Comparison of ENCODE assay signal across 12 cellular contexts in genomic region chr7:151566897-151567320, GRCh38. TPM values are rescaled to one million over a fixed set of nuclear protein-coding genes. Genes with fewer than 3 reads are reported as not detected.
DNase-seq lines count a peak whose midpoint lies in the region; ATAC-seq, FAIRE-seq and TF ChIP-seq lines count a peak whose summit lies in the region.
"Had no signal": no experiment of that assay in that cellular context is flagged by ENCODE, and none has a peak within 500 bp of the region (broad histone marks: within the 10 kb centered on the region; RNA-seq: fewer than 3 reads in every experiment).

No MANE protein-coding gene starts in this region.

- no peak overlapping the region; the same call in 1 of the 2 replicates for H2AK5ac ChIP-seq in H1 (ENCODE audit: low read depth, low read length)

- H2BK20ac ChIP-seq in H1 (ENCODE audit: low read length) = no peak overlapping the region

- no peaks in the 10 kb centered on the region for H3K9me2 ChIP-seq in OCI-LY7 (ENCODE audit: insufficient read depth, low read length)

- no peaks in the 10 kb centered on the region for H4K20me1 ChIP-seq in H1 (replicated peaks in 1 of 2; ENCODE audit: control insufficient read depth in 1 of 2, insufficient read depth in 2 of 2, low read length in 2 of 2)
- no peaks in the 10 kb centered on the region; the same call in 1 of the 2 replicates for H4K20me1 ChIP-seq in OCI-LY7 (ENCODE audit: insufficient read depth, low read length)
- H4K20me1 ChIP-seq: BLaER1 had no signal

- no peak overlapping the region for H3K18ac ChIP-seq in H1 (ENCODE audit: extremely low read depth, low read length)

- H3K27ac ChIP-seq in H1 (ENCODE audit: low read depth, low read length) (no peak overlapping the region), lower lobe of right lung (no peak overlapping the region), OCI-LY7 (ENCODE audit: low read depth, low read length, poor library complexity, severe bottlenecking) (no peak overlapping the region)
- H3K27ac ChIP-seq: BLaER1 had no signal

- H3K23ac ChIP-seq in H1 (ENCODE audit: insufficient read length) = no peak overlapping the region

- intact Hi-C loops in lower lobe of right lung (cut with DNase I) (no loop called here), OCI-LY7 (cut with micrococcal nuclease; ENCODE audit: unreplicated experiment) (no loop called here)

- H3K27me3 ChIP-seq in H1 (replicated peaks in 1 of 4; ENCODE audit: control insufficient read depth in 3 of 4, extremely low read depth in 1 of 4, insufficient read depth in 3 of 4, low read length in 3 of 4) = no peaks in the 10 kb centered on the region
- no peaks in the 10 kb centered on the region for H3K27me3 ChIP-seq in lower lobe of right lung (ENCODE audit: low read depth)
- H3K27me3 ChIP-seq: BLaER1 had no signal

- no peak overlapping the region for H3K4ac ChIP-seq in H1 (replicated peaks; ENCODE audit: insufficient read length, low read depth, low read length)

- no peak overlapping the region for H3K4me3 ChIP-seq in AG09309 (ENCODE audit: control insufficient read depth, low read depth, low read length)
- H3K4me3 ChIP-seq in H1 (ENCODE audit: extremely low read depth in 1 of 4, insufficient read depth in 2 of 4, low read depth in 3 of 4, low read length in 4 of 4) = no peak overlapping the region
- no peak overlapping the region for H3K4me3 ChIP-seq in lower lobe of right lung
- H3K4me3 ChIP-seq in OCI-LY7 (ENCODE audit: low read depth, low read length, poor library complexity, severe bottlenecking) = no peak overlapping the region
- H3K4me3 ChIP-seq: BLaER1 had no signal

- H4K5ac ChIP-seq in H1 (ENCODE audit: insufficient read length, low read depth, low read length) = no peak overlapping the region

- H3K14ac ChIP-seq in H1 (ENCODE audit: insufficient read length) = no peak overlapping the region

- no peaks in the 10 kb centered on the region for H3K23me2 ChIP-seq in H1 (ENCODE audit: low read depth, low read length)

- no peak for TF ChIP-seq CTCF in AG09309 (IDR thresholded peaks at IDR 0.05; ENCODE audit: control insufficient read depth, insufficient read depth, low read depth, low read length, missing control alignments)
- TF ChIP-seq CTCF in H1 (IDR thresholded peaks at IDR 0.05; ENCODE audit: control extremely low read depth in 1 of 3, insufficient read depth in 1 of 3, low read depth in 1 of 3, low read length in 3 of 3) = no peak
- TF ChIP-seq CTCF in lower lobe of right lung (IDR thresholded peaks at IDR 0.05) = no peak
- TF ChIP-seq CTCF in OCI-LY7 (conservative IDR thresholded peaks at IDR 0.05; ENCODE audit: low read length) = no peak

- BruUV-seq in OCI-LY7 (replicated peaks; lab: Mats Ljungman, UMichigan) = no TSS peak

- H4K91ac ChIP-seq in H1 (replicated peaks; ENCODE audit: insufficient read length, low read length) = no peak overlapping the region

- no peak overlapping the region for H4K8ac ChIP-seq in H1 (ENCODE audit: extremely low read depth, insufficient read depth, low read length)

- H3K79me2 ChIP-seq in H1 (ENCODE audit: control insufficient read depth in 1 of 2, insufficient read depth in 2 of 2, low read length in 2 of 2) (no peaks in the 10 kb centered on the region), OCI-LY7 (ENCODE audit: insufficient read depth, low read depth, low read length) (no peaks in the 10 kb centered on the region)

- no peak overlapping the region for H3K56ac ChIP-seq in H1 (replicated peaks; ENCODE audit: insufficient read length, low read depth, low read length)

- ATAC-seq in lower lobe of right lung = peak; percentile 77
- no peak for ATAC-seq in GM21447 (IDR thresholded peaks at IDR 0.05; ENCODE audit: unreplicated experiment)

- no peaks in the 10 kb centered on the region for H3K79me1 ChIP-seq in H1 (ENCODE audit: low read depth, low read length)

- H3K9me3 ChIP-seq in H1 (ENCODE audit: insufficient read depth in 2 of 2, low read depth in 1 of 2, low read length in 1 of 2) (no peaks in the 10 kb centered on the region), lower lobe of right lung (no peaks in the 10 kb centered on the region), OCI-LY7 (ENCODE audit: low read length) (no peaks in the 10 kb centered on the region)
- H3K9me3 ChIP-seq: BLaER1 had no signal

- no peak overlapping the region for H2BK120ac ChIP-seq in H1 (replicated peaks; ENCODE audit: low read depth, low read length)

- TF ChIP-seq RAD21 in H1 (IDR thresholded peaks at IDR 0.05 in 1 of 2, conservative IDR thresholded peaks at IDR 0.05 in 1 of 2; ENCODE audit: low read depth in 2 of 2, low read length in 2 of 2) = no peak

- no peak overlapping the region for H2BK5ac ChIP-seq in H1 (ENCODE audit: low read depth, low read length)

- TF ChIP-seq EP300 in H1 (IDR thresholded peaks at IDR 0.05; ENCODE audit: borderline replicate concordance in 1 of 2, low read depth in 2 of 2, low read length in 2 of 2) = no peak

- H2AFZ ChIP-seq in H1 (ENCODE audit: low read length) (no peak overlapping the region), OCI-LY7 (ENCODE audit: low read length) (no peak overlapping the region)

- H3K36me3 ChIP-seq in H1 (ENCODE audit: control insufficient read depth in 2 of 4, insufficient read depth in 4 of 4, low read length in 3 of 4) (no peaks in the 10 kb centered on the region), lower lobe of right lung (peaks cover 53% of the 10 kb centered on the region), OCI-LY7 (ENCODE audit: insufficient read depth, low read length) (no peaks in the 10 kb centered on the region)

- TF ChIP-seq POLR2A in H1 (IDR thresholded peaks at IDR 0.05; ENCODE audit: control extremely low read depth in 1 of 2, low read depth in 2 of 2, low read length in 2 of 2) = no peak
- TF ChIP-seq POLR2A in erythroblast (IDR thresholded peaks at IDR 0.05; ENCODE audit: low read length) = no peak

- H3K4me2 ChIP-seq in H1 (ENCODE audit: insufficient read depth in 1 of 2, low read depth in 2 of 2, low read length in 2 of 2) (no peak overlapping the region), OCI-LY7 (ENCODE audit: low read length) (no peak overlapping the region)
- H3K4me2 ChIP-seq: BLaER1 had no signal

- 51% methylated on average over 8 of the region's 8 CpGs; no CpG with 5 or more reads in 1 of the 2 experiments for WGBS in H1 (ENCODE audit: extremely low coverage in 1 of 2, insufficient coverage in 1 of 2, insufficient read length in 1 of 2, insufficient replicate concordance in 2 of 2, low coverage in 1 of 2, low lambda C conversion rate in 2 of 2, missing lambda C conversion rate in 1 of 2), 2 experiments

- CTCF ChIA-PET in H1 (lab: Charles Lee; ENCODE audit: partially characterized antibody) (interaction anchor here (0.9 to 1.6 kb wide), 5 partner anchors 15 to 158 kb away, joined by 3 to 4 read pairs (median 3); no protein-coding TSS in a partner anchor), OCI-LY7 (lab: Charles Lee; ENCODE audit: unreplicated experiment) (no interaction called here)

- POLR2A ChIA-PET in H1 (lab: Charles Lee; ENCODE audit: partially characterized antibody) (no interaction called here), OCI-LY7 (lab: Charles Lee) (no interaction called here)

- no peak overlapping the region for H2BK15ac ChIP-seq in H1 (ENCODE audit: low read length)

- H3K4me1 ChIP-seq in H1 (replicated peaks in 1 of 4; ENCODE audit: control insufficient read depth in 3 of 4, insufficient read depth in 4 of 4, low read length in 3 of 4) (peaks cover 0 to 5% (median 2%) of the 10 kb centered on the region in 4 experiments; a peak in 3 of 7 replicates), lower lobe of right lung (peaks cover 4% of the 10 kb centered on the region), OCI-LY7 (ENCODE audit: insufficient read depth, low read length, poor library complexity, severe bottlenecking) (no peaks in the 10 kb centered on the region)

- no peak for FAIRE-seq in H1 (lab: Jason Lieb, UNC)

- H2BK12ac ChIP-seq in H1 (ENCODE audit: low read depth, low read length) = no peak overlapping the region

- DNase-seq in AG09309 (ENCODE audit: low read depth) (peak; percentile 63), NOMO-1 treated with dmso at 0.1 percent for 144 hours (lab: John Stamatoyannopoulos, UW; ENCODE audit: unreplicated experiment) (peak; percentile 5), H1 (ENCODE audit: low read depth in 1 of 2, low spot score in 2 of 2) (no peak), lower lobe of right lung (no peak), OCI-LY7 (ENCODE audit: low spot score) (no peak), COLO668 (lab: John Stamatoyannopoulos, UW; ENCODE audit: unreplicated experiment) (no peak), erythroblast (lab: John Stamatoyannopoulos, UW) (no peak)
- DNase-seq: activated gamma-delta T cell treated with Interleukin-2 at 50 U/mL for 16 hours, midbrain, NCI-H510A had no signal

- no peak overlapping the region for H3K9ac ChIP-seq in H1 (replicated peaks in 1 of 4; ENCODE audit: extremely low read depth in 1 of 4, low read depth in 3 of 4, low read length in 3 of 4)
- H3K9ac ChIP-seq: BLaER1 had no signal

TF ChIP-seq in H1, 55 proteins besides CTCF, POLR2A, EP300 and RAD21 (continues in another document):
- no peak for TF ChIP-seq SRF (IDR thresholded peaks at IDR 0.05; ENCODE audit: low read depth, low read length)
- peak; percentile 60 for TF ChIP-seq CEBPB (IDR thresholded peaks at IDR 0.05; ENCODE audit: low read depth, low read length)

RNA-seq across cellular contexts. Expression of gene RHEB, which starts 47.2 kb away (rescaled TPM):
- total RNA-seq in H1 (2021; fragmentation: NEBNext Ultra II Directional; extraction: Animal tissue kit (Norgen Biotek cat#: 25700)) = 119 and 132 TPM in 2 replicates
- 50.4 and 60.8 TPM in 2 replicates for polyA plus RNA-seq in H1 (2011; rRNA removed)
- 71.9 TPM for polyA plus RNA-seq in H1 (2011; cell fraction: cytosol; rRNA removed)
- 21.8 TPM for polyA plus RNA-seq in H1 (2011; cell fraction: nucleus; rRNA removed)
- polyA plus RNA-seq in H1 (2012, experiment 1 of 2) = 65.1 to 143 TPM (median 74.3 TPM) in 4 replicates
- polyA plus RNA-seq in H1 (2012, experiment 2 of 2) = 46.4 TPM
- polyA plus RNA-seq in H1 (2013, experiment 1 of 2) = 69.6 TPM
- 78.9 TPM for polyA plus RNA-seq in H1 (2013, experiment 2 of 2)
- polyA minus RNA-seq in H1 (2011; rRNA and poly(A)+ RNA removed) = 15.4 and 18.7 TPM in 2 replicates
- polyA minus RNA-seq in H1 (2011; cell fraction: cytosol; rRNA and poly(A)+ RNA removed) = 37.4 TPM
- polyA minus RNA-seq in H1 (2011; cell fraction: nucleus; rRNA and poly(A)+ RNA removed) = 26.2 TPM
- total RNA-seq in lower lobe of right lung = 96.0 TPM
- total RNA-seq in OCI-LY7 (2014; rRNA removed; shearing (Covaris generic)) = 57.6 and 88.0 TPM in 2 replicates
- 93.2 and 98.8 TPM in 2 replicates for total RNA-seq in OCI-LY7 (2022)

Comparison
In these comparisons a context has a peak if more than half of its experiments do, and no peak if none do; other contexts are left out.
1. DNase-seq: peak in AG09309 (single experiment) and NOMO-1 treated with dmso at 0.1 percent for 144 hours (single experiment); none in H1 (0 of 2), lower lobe of right lung (single experiment), OCI-LY7 (single experiment), COLO668 (single experiment) and erythroblast (0 of 2).